10 cellular contexts compared by ENCODE assay signal in genomic region chr14:99930420-99931274, GRCh38.
DNase-seq lines count a peak whose midpoint lies in the region; ATAC-seq, FAIRE-seq and TF ChIP-seq lines count a peak whose summit lies in the region.
"Had no signal": no experiment of that assay in that cellular context is flagged by ENCODE, and none has a peak within 500 bp of the region (broad histone marks: within the 10 kb centered on the region; RNA-seq: fewer than 3 reads in every experiment).

No MANE protein-coding gene starts in this region.

- H3K27ac ChIP-seq in lower lobe of right lung, result no peak overlapping the region

- H3K36me3 ChIP-seq in lower lobe of right lung, result peaks cover 7% of the 10 kb centered on the region

- H3K9me3 ChIP-seq in lower lobe of right lung, result no peaks in the 10 kb centered on the region

- no peaks in the 10 kb centered on the region for H3K27me3 ChIP-seq in lower lobe of right lung (ENCODE audit: low read depth)

- no peak overlapping the region for H3K4me3 Mint-ChIP-seq in activated T-cell treated with anti-CD3 and anti-CD28 coated beads, Interleukin-2, amount 50 U/mL, for 4 hours
- H3K4me3 Mint-ChIP-seq: dendritic cell treated with granulocyte-macrophage colony-stimulating factor and Interleukin-4, amounts not matched to agents 40 ng/mL and 50 ng/mL, for 4 days had no signal

- H3K36me3 Mint-ChIP-seq in activated T-cell treated with anti-CD3 and anti-CD28 coated beads, Interleukin-2, amount 50 U/mL, for 4 hours (ENCODE audit: insufficient read depth), result no peaks in the 10 kb centered on the region

- no peaks in the 10 kb centered on the region for H3K4me1 Mint-ChIP-seq in activated T-cell treated with anti-CD3 and anti-CD28 coated beads, Interleukin-2, amount 50 U/mL, for 4 hours (ENCODE audit: low read depth)

- TF ChIP-seq CTCF in lower lobe of right lung (IDR thresholded peaks at IDR 0.05), result no peak

- H3K9me3 Mint-ChIP-seq in activated T-cell treated with anti-CD3 and anti-CD28 coated beads, Interleukin-2, amount 50 U/mL, for 4 hours, result no peaks in the 10 kb centered on the region
- H3K9me3 Mint-ChIP-seq: dendritic cell treated with granulocyte-macrophage colony-stimulating factor and Interleukin-4, amounts not matched to agents 40 ng/mL and 50 ng/mL, for 4 days had no signal

- ATAC-seq in HG03045 (IDR thresholded peaks at IDR 0.05; ENCODE audit: unreplicated experiment) (peak; percentile 88), lower lobe of right lung (no peak)
- ATAC-seq in activated T-cell treated with anti-CD3 and anti-CD28 coated beads, Interleukin-2, amount 50 U/mL, for 4 hours, result peak; percentile 58 to 65

- TF ChIP-seq POLR2A in GM12892 (IDR thresholded peaks at IDR 0.05; ENCODE audit: low read depth, low read length), result no peak

- peaks cover 9% of the 10 kb centered on the region for H3K27me3 Mint-ChIP-seq in activated T-cell treated with anti-CD3 and anti-CD28 coated beads, Interleukin-2, amount 50 U/mL, for 4 hours (ENCODE audit: low read depth)
- H3K27me3 Mint-ChIP-seq: dendritic cell treated with granulocyte-macrophage colony-stimulating factor and Interleukin-4, amounts not matched to agents 40 ng/mL and 50 ng/mL, for 4 days had no signal

- no peak overlapping the region for H3K4me3 ChIP-seq in lower lobe of right lung

- DNase-seq in GM12892 (ENCODE audit: insufficient read length), result peak; percentile 51
- peak; percentile 48 for DNase-seq in GM19240 (ENCODE audit: insufficient read length, low spot score)
- DNase-seq in activated T-cell treated with anti-CD3 and anti-CD28 coated beads, Interleukin-2, amount 50 U/mL, for 4 hours, result no peak
- DNase-seq in SIG-M5 treated with dmso at 0.1 percent for 504 hours (lab: John Stamatoyannopoulos, UW; ENCODE audit: unreplicated experiment), result no peak
- no peak for DNase-seq in AG20443 (ENCODE audit: low spot score)
- no peak for DNase-seq in lower lobe of right lung
- no peak for DNase-seq in 8988T
- DNase-seq: NCI-H1436 treated with DMSO at 0.1 percent for 48 hours had no signal

- H3K4me1 ChIP-seq in lower lobe of right lung, result no peaks in the 10 kb centered on the region

- intact Hi-C loops in lower lobe of right lung (cut with DNase I), result no loop called here

- FAIRE-seq in GM12892 (lab: Jason Lieb, UNC), result peak; percentile 94

Comparison
In these comparisons a context has a peak if more than half of its experiments do, and no peak if none do; other contexts are left out.
1. DNase-seq: peak in GM12892 (single experiment) and GM19240 (single experiment); none in activated T-cell treated with anti-CD3 and anti-CD28 coated beads, Interleukin-2, amount 50 U/mL, for 4 hours (single experiment), SIG-M5 treated with dmso at 0.1 percent for 504 hours (single experiment), AG20443 (single experiment), lower lobe of right lung (single experiment) and 8988T (single experiment).
2. ATAC-seq: peak in HG03045 (single experiment) and activated T-cell treated with anti-CD3 and anti-CD28 coated beads, Interleukin-2, amount 50 U/mL, for 4 hours (2 of 2); none in lower lobe of right lung (0 of 2).